In the genomic region with DNA sequence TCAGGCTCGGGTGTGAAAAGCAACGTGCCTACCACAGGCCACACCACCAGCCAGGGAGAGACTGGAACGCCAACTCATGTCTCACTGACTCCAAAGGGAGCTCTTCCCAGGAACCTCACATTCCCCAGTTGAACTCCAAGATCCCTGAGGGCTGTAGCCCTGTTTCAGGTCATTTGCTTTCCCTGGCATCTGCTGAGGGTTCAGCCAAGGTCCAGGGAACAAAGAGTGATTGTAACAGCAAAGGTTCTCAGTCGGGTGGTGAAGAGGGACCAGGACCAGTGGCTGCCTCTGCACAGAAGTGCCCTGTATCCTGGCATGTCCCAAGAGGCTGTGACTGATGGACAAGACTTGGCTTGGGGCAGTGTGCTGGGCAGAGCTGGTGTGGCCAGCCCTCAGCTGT, we compare ENCODE assay signal across 20 cellular contexts. TPM values are rescaled to one million over a fixed set of nuclear protein-coding genes. Genes with fewer than 3 reads are reported as not detected.
DNase-seq lines count a peak whose midpoint lies in the region; ATAC-seq lines count a peak whose summit lies in the region.
"Had no signal": no experiment of that assay in that cellular context is flagged by ENCODE, and none has a peak within 500 bp of the region (broad histone marks: within the 10 kb centered on the region; RNA-seq: fewer than 3 reads in every experiment).

No MANE protein-coding gene starts in this region.

- no peaks in the 10 kb centered on the region for H3K36me3 Mint-ChIP-seq in stimulated activated effector memory CD8-positive, alpha-beta T cell treated with anti-CD3 and anti-CD28 coated beads, Interleukin-12 subunit alpha, Interleukin-12 subunit beta, amount 100 ng/mL, for 72 hours
- H3K36me3 Mint-ChIP-seq: CD14-positive monocyte; CD8-positive, alpha-beta memory T cell had no signal

- H3K4me3 Mint-ChIP-seq in stimulated activated effector memory CD8-positive, alpha-beta T cell treated with anti-CD3 and anti-CD28 coated beads, Interleukin-12 subunit alpha, Interleukin-12 subunit beta, amount 100 ng/mL, for 72 hours, result no peak overlapping the region
- H3K4me3 Mint-ChIP-seq: CD14-positive monocyte; CD4-positive, alpha-beta T cell; CD8-positive, alpha-beta memory T cell; HFFc6 had no signal

- no peaks in the 10 kb centered on the region for H3K4me1 Mint-ChIP-seq in stimulated activated effector memory CD8-positive, alpha-beta T cell treated with anti-CD3 and anti-CD28 coated beads, Interleukin-12 subunit alpha, Interleukin-12 subunit beta, amount 100 ng/mL, for 72 hours
- H3K4me1 Mint-ChIP-seq: CD14-positive monocyte; CD8-positive, alpha-beta memory T cell had no signal

- H3K9me3 Mint-ChIP-seq in stimulated activated effector memory CD8-positive, alpha-beta T cell treated with anti-CD3 and anti-CD28 coated beads, Interleukin-12 subunit alpha, Interleukin-12 subunit beta, amount 100 ng/mL, for 72 hours, result no peaks in the 10 kb centered on the region
- H3K9me3 Mint-ChIP-seq: CD14-positive monocyte; CD4-positive, alpha-beta T cell had no signal

- H3K27ac Mint-ChIP-seq in stimulated activated effector memory CD8-positive, alpha-beta T cell treated with anti-CD3 and anti-CD28 coated beads, Interleukin-12 subunit alpha, Interleukin-12 subunit beta, amount 100 ng/mL, for 72 hours, result no peak overlapping the region
- H3K27ac Mint-ChIP-seq: CD14-positive monocyte; CD4-positive, alpha-beta T cell; CD8-positive, alpha-beta memory T cell; HFFc6 had no signal

- intact Hi-C loops in Right ventricle myocardium superior (cut with DNase I) (no loop called here), left cardiac atrium (cut with DNase I) (no loop called here)

- ATAC-seq in Right ventricle myocardium superior (ENCODE audit: poor library complexity) (peak; percentile 32), left cardiac atrium (no peak), HG03521 (IDR thresholded peaks at IDR 0.05; ENCODE audit: unreplicated experiment) (no peak)
- ATAC-seq in stimulated activated effector memory CD8-positive, alpha-beta T cell treated with anti-CD3 and anti-CD28 coated beads, Interleukin-12 subunit alpha, Interleukin-12 subunit beta, amount 100 ng/mL, for 72 hours, result no peak
- ATAC-seq: A549 had no signal

- DNase-seq in Right ventricle myocardium superior (no peak), left cardiac atrium (no peak), RPMI7951 (ENCODE audit: low read depth) (peak; percentile 13), foreskin melanocyte (peak; percentile 52), NCI-H526 (lab: John Stamatoyannopoulos, UW) (no peak)
- DNase-seq in stimulated activated effector memory CD8-positive, alpha-beta T cell treated with anti-CD3 and anti-CD28 coated beads, Interleukin-12 subunit alpha, Interleukin-12 subunit beta, amount 100 ng/mL, for 72 hours (ENCODE audit: low spot score in 2 of 2), result no peak
- DNase-seq: 8988T; ACHN; AML-193; BE2C; Calu3; CD4-positive, alpha-beta T cell; CD8-positive, alpha-beta memory T cell; COR-L47; DND-41; GOT3; HFFc6 had no signal

RNA-seq across cellular contexts. Expression of a gene that starts 42.8 kb away (rescaled TPM):
- total RNA-seq in Right ventricle myocardium superior, result 0.91 TPM
- total RNA-seq in left cardiac atrium, result under 1 TPM; 0.85 to 0.89 TPM
- total RNA-seq in RPMI7951 (2014; rRNA removed; shearing (Covaris generic)), result not detected in 2 replicates
- total RNA-seq: Calu3; CD4-positive, alpha-beta T cell; CD8-positive, alpha-beta memory T cell; HFFc6 had no signal

Comparison
In these comparisons a context has a peak if more than half of its experiments do, and no peak if none do; other contexts are left out.
1. DNase-seq: peak in RPMI7951 (single experiment) and foreskin melanocyte (single experiment); none in Right ventricle myocardium superior (single experiment), left cardiac atrium (single experiment), stimulated activated effector memory CD8-positive, alpha-beta T cell treated with anti-CD3 and anti-CD28 coated beads, Interleukin-12 subunit alpha, Interleukin-12 subunit beta, amount 100 ng/mL, for 72 hours (0 of 2) and NCI-H526 (0 of 2).